ENCODE assay signal across 27 cellular contexts in the genomic region with DNA sequence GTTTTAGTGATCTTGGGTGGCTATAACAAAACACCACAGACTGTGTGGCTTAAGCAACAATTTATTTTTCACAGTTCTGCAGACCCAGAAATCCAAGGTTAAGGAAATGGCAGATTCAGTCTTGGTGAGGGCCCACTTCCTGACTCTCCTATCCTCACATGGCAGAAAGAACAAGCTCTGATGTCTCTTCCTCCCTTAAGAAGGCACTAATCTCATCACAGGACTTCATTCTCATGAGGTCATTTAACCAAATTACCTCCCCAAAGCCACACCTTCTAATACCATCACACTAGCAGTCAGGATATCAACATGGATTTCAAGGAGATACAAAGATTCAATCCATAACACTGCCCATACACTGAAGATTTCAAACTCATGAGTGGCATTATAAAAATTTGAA.
"Had no signal": no experiment of that assay in that cellular context is flagged by ENCODE, and none has a peak within 500 bp of the region (broad histone marks: within the 10 kb centered on the region; RNA-seq: fewer than 3 reads in every experiment).

No MANE protein-coding gene starts in this region.

- H3K4me3 Mint-ChIP-seq: naive thymus-derived CD4-positive, alpha-beta T cell; natural killer cell treated with Interleukin-12 subunit alpha and Interleukin-12 subunit beta and Interleukin-15 and Interleukin-18, amount 100 ng/mL, for 72 hours; stimulated activated memory B cell treated with anti-CD40 and anti-IgM and Interleukin-4, amounts not matched to agents 10 μg/mL and 1 μg/mL and 100 μg/mL, for 72 hours; stimulated activated naive CD8-positive, alpha-beta T cell treated with anti-CD3 and anti-CD28 coated beads, Interleukin-15, amount 100 ng/mL, for 72 hours; type B pancreatic cell had no signal

- H3K9me3 ChIP-seq: mucosa of descending colon, pancreas, prostate gland, tibial nerve, uterus had no signal

- H3K27ac ChIP-seq: hepatocyte, left ventricle myocardium inferior, pancreas, prostate gland, skin epidermis, tibial nerve, uterus had no signal

- H3K36me3 ChIP-seq: left ventricle myocardium inferior, pancreas, prostate gland, tibial nerve, uterus had no signal

- H3K4me1 Mint-ChIP-seq: naive thymus-derived CD4-positive, alpha-beta T cell; stimulated activated memory B cell treated with anti-CD40 and anti-IgM and Interleukin-4, amounts not matched to agents 10 μg/mL and 1 μg/mL and 100 μg/mL, for 72 hours; stimulated activated naive CD8-positive, alpha-beta T cell treated with anti-CD3 and anti-CD28 coated beads, Interleukin-15, amount 100 ng/mL, for 72 hours had no signal

- DNase-seq: islet precursor cell; left ventricle myocardium inferior; midbrain; mucosa of descending colon; naive thymus-derived CD4-positive, alpha-beta T cell; nucleus accumbens; pancreas; posterior cingulate gyrus; retina; right cardiac atrium; stimulated activated CD4-positive, alpha-beta T cell treated with anti-CD3 and anti-CD28 coated beads, Interleukin-12 subunit alpha, Interleukin-12 subunit beta, amount 100 ng/mL, for 4 hours; stimulated activated CD4-positive, alpha-beta T cell treated with anti-CD3 and anti-CD28 coated beads, Interleukin-2, amount 100 ng/mL, for 48 hours; stimulated activated CD4-positive, alpha-beta T cell treated with anti-CD3 and anti-CD28 coated beads, Interleukin-4, amount 100 ng/mL, for 4 hours; stimulated activated CD8-positive, alpha-beta memory T cell treated with anti-CD3 and anti-CD28 coated beads, Interleukin-4, amount 100 ng/mL, for 48 hours; stimulated activated naive CD4-positive, alpha-beta T cell treated with Interleukin-2 at 50 U/mL for 16 hours; stimulated activated naive CD8-positive, alpha-beta T cell treated with anti-CD3 and anti-CD28 coated beads, Interleukin-15, amount 100 ng/mL, for 72 hours; substantia nigra; uterus had no signal

- H3K9me3 Mint-ChIP-seq: stimulated activated memory B cell treated with anti-CD40 and anti-IgM and Interleukin-4, amounts not matched to agents 10 μg/mL and 1 μg/mL and 100 μg/mL, for 72 hours; type B pancreatic cell had no signal

- H3K36me3 Mint-ChIP-seq: naive thymus-derived CD4-positive, alpha-beta T cell; stimulated activated memory B cell treated with anti-CD40 and anti-IgM and Interleukin-4, amounts not matched to agents 10 μg/mL and 1 μg/mL and 100 μg/mL, for 72 hours; type B pancreatic cell had no signal

- H3K27me3 Mint-ChIP-seq: naive thymus-derived CD4-positive, alpha-beta T cell; natural killer cell treated with Interleukin-12 subunit alpha and Interleukin-12 subunit beta and Interleukin-15 and Interleukin-18, amount 100 ng/mL, for 72 hours; stimulated activated memory B cell treated with anti-CD40 and anti-IgM and Interleukin-4, amounts not matched to agents 10 μg/mL and 1 μg/mL and 100 μg/mL, for 72 hours; stimulated activated naive CD8-positive, alpha-beta T cell treated with anti-CD3 and anti-CD28 coated beads, Interleukin-15, amount 100 ng/mL, for 72 hours; type B pancreatic cell had no signal

- H3K27ac Mint-ChIP-seq: naive thymus-derived CD4-positive, alpha-beta T cell; natural killer cell treated with Interleukin-12 subunit alpha and Interleukin-12 subunit beta and Interleukin-15 and Interleukin-18, amount 100 ng/mL, for 72 hours; stimulated activated memory B cell treated with anti-CD40 and anti-IgM and Interleukin-4, amounts not matched to agents 10 μg/mL and 1 μg/mL and 100 μg/mL, for 72 hours; stimulated activated naive CD8-positive, alpha-beta T cell treated with anti-CD3 and anti-CD28 coated beads, Interleukin-15, amount 100 ng/mL, for 72 hours; type B pancreatic cell had no signal

- H3K4me3 ChIP-seq: hepatocyte, left ventricle myocardium inferior, lung, mucosa of descending colon, pancreas, prostate gland, skin epidermis, tibial nerve, uterus had no signal

- H3K4me1 ChIP-seq: left ventricle myocardium inferior, pancreas, prostate gland, tibial nerve, uterus had no signal

- H3K27me3 ChIP-seq: hepatocyte, pancreas, tibial nerve, uterus had no signal

- ATAC-seq: mucosa of descending colon; naive thymus-derived CD4-positive, alpha-beta T cell; natural killer cell treated with Interleukin-12 subunit alpha and Interleukin-12 subunit beta and Interleukin-15 and Interleukin-18, amount 100 ng/mL, for 72 hours; pancreas; right cardiac atrium; sciatic nerve; stimulated activated memory B cell treated with anti-CD40 and anti-IgM and Interleukin-4, amounts not matched to agents 10 μg/mL and 1 μg/mL and 100 μg/mL, for 72 hours; stimulated activated naive CD8-positive, alpha-beta T cell treated with anti-CD3 and anti-CD28 coated beads, Interleukin-15, amount 100 ng/mL, for 72 hours had no signal
